9 cellular contexts compared by ENCODE assay signal in genomic region chr5:175460126-175460525, GRCh38.
DNase-seq lines count a peak whose midpoint lies in the region; ATAC-seq and TF ChIP-seq lines count a peak whose summit lies in the region.
"Had no signal": no experiment of that assay in that cellular context is flagged by ENCODE, and none has a peak within 500 bp of the region (broad histone marks: within the 10 kb centered on the region; RNA-seq: fewer than 3 reads in every experiment).

No MANE protein-coding gene starts in this region.

- ATAC-seq in HG02938 (IDR thresholded peaks at IDR 0.05; ENCODE audit: unreplicated experiment) (no peak), GM21423 (IDR thresholded peaks at IDR 0.05; ENCODE audit: unreplicated experiment) (no peak), HG03196 (IDR thresholded peaks at IDR 0.05; ENCODE audit: unreplicated experiment) (no peak)
- ATAC-seq: activated CD4-positive, CD25-positive, alpha-beta regulatory T cell treated with anti-CD3 and anti-CD28 coated beads, Interleukin-2, amount 50 U/mL, for 24 hours had no signal

- peak; percentile 77 for TF ChIP-seq CTCF in 22Rv1 (IDR thresholded peaks at IDR 0.05)
- peak; percentile 39 for TF ChIP-seq CTCF in fibroblast of pulmonary artery (IDR thresholded peaks at IDR 0.05; ENCODE audit: low read length, missing control alignments)

- no peak overlapping the region for H3K27ac ChIP-seq in 22Rv1

- DNase-seq in GM03348 (ENCODE audit: low spot score) (peak; percentile 36), OCI-M1 (lab: John Stamatoyannopoulos, UW) (peak; percentile 37), fibroblast of pulmonary artery (ENCODE audit: low read depth) (peak; percentile 25), T-helper 1 cell (no peak)

- no peak overlapping the region for H3K4me3 ChIP-seq in fibroblast of pulmonary artery (replicated peaks; ENCODE audit: low read depth, low read length)

Comparison
In these comparisons a context has a peak if more than half of its experiments do, and no peak if none do; other contexts are left out.
1. DNase-seq: peak in GM03348 (single experiment), OCI-M1 (single experiment) and fibroblast of pulmonary artery (single experiment); none in T-helper 1 cell (0 of 5).